In genomic region chr15:60520825-60521368, GRCh38 we compare ENCODE assay signal across 8 cellular contexts. TPM values are rescaled to one million over a fixed set of nuclear protein-coding genes. Genes with fewer than 3 reads are reported as not detected.
DNase-seq lines count a peak whose midpoint lies in the region; FAIRE-seq and TF ChIP-seq lines count a peak whose summit lies in the region.

No MANE protein-coding gene starts in this region.

- FAIRE-seq in H54 (lab: Jason Lieb, UNC) (peak; percentile 45), kidney (lab: Jason Lieb, UNC) (peak; percentile 21)

- intact Hi-C loops in kidney (cut with DNase I): no loop called here

- H3K9me3 ChIP-seq in kidney (ENCODE audit: control insufficient read depth in 1 of 2, low read length in 2 of 2): no peaks in the 10 kb centered on the region

- peak; percentile 52 for DNase-seq in COR-L47 (lab: John Stamatoyannopoulos, UW)
- peak; percentile 6 for DNase-seq in H54 (ENCODE audit: insufficient read length, low spot score)
- DNase-seq in NCI-H2029 treated with DMSO at 0.1 percent for 48 hours (lab: John Stamatoyannopoulos, UW): peak; percentile 4
- DNase-seq in T47D (ENCODE audit: low read depth in 1 of 2, low spot score in 1 of 2): peak; percentile 28 to 81
- DNase-seq in kidney: no peak
- DNase-seq in stimulated activated CD4-positive, alpha-beta T cell treated with anti-CD3 and anti-CD28 coated beads, Interleukin-4, amount 100 ng/mL, for 24 hours: peak; percentile 85
- no peak for DNase-seq in NCI-H187 treated with DMSO at 0.1 percent for 48 hours (lab: John Stamatoyannopoulos, UW)

- peaks cover 0 to 4% of the 10 kb centered on the region in 2 donors for H3K4me1 ChIP-seq in kidney (ENCODE audit: control insufficient read depth in 1 of 2, insufficient read depth in 1 of 2, low read depth in 1 of 2, low read length in 2 of 2)

- TF ChIP-seq POLR2A in H54 (IDR thresholded peaks at IDR 0.05; ENCODE audit: low read depth, low read length): no peak

- in situ Hi-C loops in T47D (cut with HindIII; ENCODE audit: low pct_unique_long_range_greater_than_20kb, low sequenced_read_pairs): no loop called here

- H3K36me3 ChIP-seq in kidney (ENCODE audit: control insufficient read depth in 1 of 2, insufficient read depth in 2 of 2, low read length in 2 of 2): no peaks in the 10 kb centered on the region

- peak; percentile 98 for TF ChIP-seq CTCF in VCaP (conservative IDR thresholded peaks at IDR 0.05)
- peak; percentile 81 for TF ChIP-seq CTCF in kidney (IDR thresholded peaks at IDR 0.05; ENCODE audit: borderline replicate concordance, extremely low read depth, insufficient read depth)

- H3K4me3 ChIP-seq in kidney (ENCODE audit: low read length in 2 of 2): no peak overlapping the region

- H3K27ac ChIP-seq in VCaP (no peak overlapping the region), kidney (ENCODE audit: low read depth in 2 of 2, low read length in 2 of 2) (no peak overlapping the region)

- H3K9ac ChIP-seq in kidney (ENCODE audit: low read length in 2 of 2): no peak overlapping the region

RNA-seq across cellular contexts. Expression of gene ICE2, which starts 42.0 kb away (rescaled TPM):
- total RNA-seq in kidney: 61.4 TPM
- 16.4 TPM for polyA plus RNA-seq in kidney (ENCODE audit: insufficient read depth, low read depth, low replicate concordance)

Comparison
In these comparisons a context has a peak if more than half of its experiments do, and no peak if none do; other contexts are left out.
1. DNase-seq: peak in COR-L47 (single experiment), H54 (single experiment), NCI-H2029 treated with DMSO at 0.1 percent for 48 hours (single experiment), T47D (2 of 2) and stimulated activated CD4-positive, alpha-beta T cell treated with anti-CD3 and anti-CD28 coated beads, Interleukin-4, amount 100 ng/mL, for 24 hours (single experiment); none in kidney (single experiment) and NCI-H187 treated with DMSO at 0.1 percent for 48 hours (single experiment).